8 cellular contexts compared by ENCODE assay signal in genomic region chr6:16409531-16410441, GRCh38.
A peak's percentile ranks its signal among the peaks of the same experiment; 100 is the strongest.
DNase-seq lines count a peak whose midpoint lies in the region; ATAC-seq, FAIRE-seq and TF ChIP-seq lines count a peak whose summit lies in the region.

No MANE protein-coding gene starts in this region.

- no peak overlapping the region for H3K4me3 ChIP-seq in parathyroid adenoma (ENCODE audit: low read depth, low read length)

- no peak overlapping the region for H3K27ac ChIP-seq in parathyroid adenoma

- H3K36me3 ChIP-seq in parathyroid adenoma (ENCODE audit: control insufficient read depth, insufficient read depth, low read length): no peaks in the 10 kb centered on the region

- no peaks in the 10 kb centered on the region for H3K9me3 Mint-ChIP-seq in activated naive CD4-positive, alpha-beta T cell treated with anti-CD3 and anti-CD28 coated beads for 36 hours

- H3K4me3 Mint-ChIP-seq in activated naive CD4-positive, alpha-beta T cell treated with anti-CD3 and anti-CD28 coated beads for 36 hours: peak overlapping the region; percentile 30

- peaks cover 31% of the 10 kb centered on the region for H3K4me1 Mint-ChIP-seq in activated naive CD4-positive, alpha-beta T cell treated with anti-CD3 and anti-CD28 coated beads for 36 hours (ENCODE audit: low read depth)

- no peaks in the 10 kb centered on the region for H3K36me3 Mint-ChIP-seq in activated naive CD4-positive, alpha-beta T cell treated with anti-CD3 and anti-CD28 coated beads for 36 hours (ENCODE audit: low read depth)

- intact Hi-C loops in activated naive CD4-positive, alpha-beta T cell treated with anti-CD3 and anti-CD28 coated beads for 36 hours (cut with micrococcal nuclease): loop anchor here (1.0 to 10.0 kb wide), 3 partner anchors 77 to 555 kb away; no protein-coding TSS in a partner anchor

- no peak overlapping the region for H3K9ac ChIP-seq in parathyroid adenoma

- H3K4me2 ChIP-seq in parathyroid adenoma (ENCODE audit: low read length): no peak overlapping the region

- no peak overlapping the region for H2AFZ ChIP-seq in parathyroid adenoma

- CTCF ChIA-PET in activated naive CD4-positive, alpha-beta T cell treated with anti-CD3 and anti-CD28 coated beads for 36 hours (lab: Charles Lee): interaction anchor here (0.6 to 1.9 kb wide), 25 partner anchors 10 to 523 kb away, joined by 3 to 13 read pairs (median 3); partner anchors contain the start of gene ATXN1

- H3K4me1 ChIP-seq in parathyroid adenoma: no peaks in the 10 kb centered on the region

- peak; percentile 48 for TF ChIP-seq CTCF in parathyroid adenoma (IDR thresholded peaks at IDR 0.05)

- no peaks in the 10 kb centered on the region for H3K9me3 ChIP-seq in parathyroid adenoma (ENCODE audit: control insufficient read depth, low read length)

- H3K79me2 ChIP-seq in parathyroid adenoma: no peaks in the 10 kb centered on the region

- ATAC-seq in HG02870 (IDR thresholded peaks at IDR 0.05; ENCODE audit: unreplicated experiment): peak; percentile 37

- no peaks in the 10 kb centered on the region for H3K27me3 ChIP-seq in parathyroid adenoma (ENCODE audit: control insufficient read depth, insufficient read depth, low read length)

- no peaks in the 10 kb centered on the region for H3K27me3 Mint-ChIP-seq in activated naive CD4-positive, alpha-beta T cell treated with anti-CD3 and anti-CD28 coated beads for 36 hours (ENCODE audit: low read depth)

- peak; percentile 9 for DNase-seq in DMS153 (lab: John Stamatoyannopoulos, UW)
- DNase-seq in RKO (ENCODE audit: low spot score): peak; percentile 40
- DNase-seq in activated naive CD4-positive, alpha-beta T cell treated with anti-CD3 and anti-CD28 coated beads for 36 hours: peak; percentile 75
- DNase-seq in glomerular endothelial cell (ENCODE audit: extremely low read depth, low read depth, low spot score): peak; percentile 44
- DNase-seq in urothelium cell line (ENCODE audit: low spot score): peak; percentile 55
- DNase-seq in NK-92 (lab: John Stamatoyannopoulos, UW; ENCODE audit: unreplicated experiment): no peak

- FAIRE-seq in urothelium cell line (lab: Jason Lieb, UNC): no peak

- H3K27ac Mint-ChIP-seq in activated naive CD4-positive, alpha-beta T cell treated with anti-CD3 and anti-CD28 coated beads for 36 hours: peak overlapping the region; percentile 53
